20 cellular contexts compared by ENCODE assay signal in genomic region chr17:32268734-32269288, GRCh38. TPM values are rescaled to one million over a fixed set of nuclear protein-coding genes. Genes with fewer than 3 reads are reported as not detected.
"Had no signal": no experiment of that assay in that cellular context is flagged by ENCODE, and none has a peak within 500 bp of the region (broad histone marks: within the 10 kb centered on the region; RNA-seq: fewer than 3 reads in every experiment).

No MANE protein-coding gene starts in this region.

- ATAC-seq: activated CD4-positive, alpha-beta T cell treated with anti-CD3 and anti-CD28 coated beads for 36 hours; left lobe of liver; sciatic nerve; stimulated activated effector memory CD8-positive, alpha-beta T cell treated with anti-CD3 and anti-CD28 coated beads, Interleukin-12 subunit alpha, Interleukin-12 subunit beta, amount 100 ng/mL, for 72 hours; T-cell; WTC11 had no signal

- DNase-seq: activated CD4-positive, alpha-beta T cell treated with anti-CD3 and anti-CD28 coated beads for 36 hours; activated CD4-positive, alpha-beta T cell treated with anti-CD3 and anti-CD28 coated beads, Interleukin-2, amount 50 U/mL, for 48 hours; activated gamma-delta T cell; effector memory CD4-positive, alpha-beta T cell; foreskin fibroblast; ovary; stimulated activated CD4-positive, alpha-beta T cell treated with anti-CD3 and anti-CD28 coated beads, Interleukin-4, amount 100 ng/mL, for 24 hours; T-cell; testis; upper lobe of left lung had no signal

- H3K4me3 ChIP-seq: cardiac muscle cell, lung, ovary, smooth muscle cell, testis, upper lobe of left lung had no signal

- H3K9me3 ChIP-seq: ovary, testis, upper lobe of left lung had no signal

- H3K4me2 ChIP-seq: smooth muscle cell had no signal

- H3K27ac ChIP-seq: cardiac muscle cell, ovary, testis, upper lobe of left lung had no signal

- H3K36me3 ChIP-seq: cardiac muscle cell, ovary, upper lobe of left lung had no signal

- H3K4me3 Mint-ChIP-seq: activated CD4-positive, alpha-beta T cell treated with anti-CD3 and anti-CD28 coated beads for 36 hours; dendritic cell treated with granulocyte-macrophage colony-stimulating factor and Interleukin-4, amounts not matched to agents 40 ng/mL and 50 ng/mL, for 4 days had no signal

- FAIRE-seq: kidney had no signal

- H3K27me3 ChIP-seq: ovary, testis had no signal

- H3K27ac Mint-ChIP-seq: activated CD4-positive, alpha-beta T cell treated with anti-CD3 and anti-CD28 coated beads for 36 hours; activated naive CD8-positive, alpha-beta T cell; dendritic cell treated with granulocyte-macrophage colony-stimulating factor and Interleukin-4, amounts not matched to agents 40 ng/mL and 50 ng/mL, for 4 days; stimulated activated effector memory CD8-positive, alpha-beta T cell treated with anti-CD3 and anti-CD28 coated beads, Interleukin-12 subunit alpha, Interleukin-12 subunit beta, amount 100 ng/mL, for 72 hours; T-cell; WTC11 had no signal

- H3K9me3 Mint-ChIP-seq: dendritic cell treated with granulocyte-macrophage colony-stimulating factor and Interleukin-4, amounts not matched to agents 40 ng/mL and 50 ng/mL, for 4 days; stimulated activated effector memory CD8-positive, alpha-beta T cell treated with anti-CD3 and anti-CD28 coated beads, Interleukin-12 subunit alpha, Interleukin-12 subunit beta, amount 100 ng/mL, for 72 hours; T-cell; WTC11 had no signal

- H3K36me3 Mint-ChIP-seq: activated naive CD8-positive, alpha-beta T cell; stimulated activated effector memory CD8-positive, alpha-beta T cell treated with anti-CD3 and anti-CD28 coated beads, Interleukin-12 subunit alpha, Interleukin-12 subunit beta, amount 100 ng/mL, for 72 hours; T-cell; WTC11 had no signal

RNA-seq across cellular contexts. Expression of gene RHBDL3, which starts 3.2 kb away (rescaled TPM):
- total RNA-seq: smooth muscle cell had no signal
- polyA plus RNA-seq: cardiac muscle cell, smooth muscle cell had no signal
